ENCODE assay signal across 8 cellular contexts in genomic region chr15:83837946-83838571, GRCh38.
DNase-seq lines count a peak whose midpoint lies in the region; ATAC-seq and TF ChIP-seq lines count a peak whose summit lies in the region.

No MANE protein-coding gene starts in this region.

- H3K9me3 ChIP-seq in tibial nerve (no peaks in the 10 kb centered on the region), transverse colon (no peaks in the 10 kb centered on the region)

- no peak for DNase-seq in AG09309 (ENCODE audit: low read depth)
- DNase-seq in GM13976 (ENCODE audit: low spot score), result peak; percentile 13
- peak; percentile 29 for DNase-seq in SK-N-DZ (ENCODE audit: low spot score)
- peak; percentile 57 for DNase-seq in left ventricle myocardium superior
- DNase-seq in tibial nerve (ENCODE audit: low spot score in 2 of 2), result no peak
- DNase-seq in T1000 (lab: John Stamatoyannopoulos, UW), result no peak
- no peak for DNase-seq in transverse colon

- peak; percentile 22 for TF ChIP-seq CTCF in AG09309 (IDR thresholded peaks at IDR 0.05; ENCODE audit: control insufficient read depth, insufficient read depth, low read depth, low read length, missing control alignments)
- TF ChIP-seq CTCF in GM13976 (IDR thresholded peaks at IDR 0.05; ENCODE audit: borderline replicate concordance, control extremely low read depth, extremely low read depth, insufficient read depth, missing control alignments), result peak; percentile 35
- peak in 3 of 5 experiments; percentile 35 to 46 (median 38) for TF ChIP-seq CTCF in tibial nerve (IDR thresholded peaks at IDR 0.05)
- TF ChIP-seq CTCF in transverse colon (IDR thresholded peaks at IDR 0.05), result peak in 2 of 5 experiments; percentile 18

- WGBS in tibial nerve, 2 donors, result 23 to 24% methylated on average over 8 of the region's 8 CpGs
- 4 to 21% methylated on average over 2 to 8 of the region's 8 CpGs for WGBS in transverse colon (ENCODE audit: low coverage in 1 of 2), 2 donors

- H3K36me3 ChIP-seq in tibial nerve (no peaks in the 10 kb centered on the region), transverse colon (no peaks in the 10 kb centered on the region)

- H3K27ac ChIP-seq in tibial nerve, result no peak overlapping the region
- no peak overlapping the region for H3K27ac ChIP-seq in transverse colon

- TF ChIP-seq POLR2A in tibial nerve (IDR thresholded peaks at IDR 0.05), result no peak
- TF ChIP-seq POLR2A in transverse colon (IDR thresholded peaks at IDR 0.05), result no peak

- intact Hi-C loops in left ventricle myocardium superior (cut with micrococcal nuclease) (no loop called here), transverse colon (cut with DNase I; ENCODE audit: low total_unique reads) (no loop called here)

- TF ChIP-seq EP300 in tibial nerve (IDR thresholded peaks at IDR 0.05) (no peak), transverse colon (IDR thresholded peaks at IDR 0.05; ENCODE audit: low read depth) (no peak)

- H3K4me1 ChIP-seq in tibial nerve (peaks cover 0 to 7% (median 0%) of the 10 kb centered on the region in 4 donors), transverse colon (peaks cover 0 to 3% (median 1%) of the 10 kb centered on the region in 4 donors)

- H3K4me3 ChIP-seq in AG09309 (ENCODE audit: control insufficient read depth, low read depth, low read length) (no peak overlapping the region), tibial nerve (no peak overlapping the region), transverse colon (no peak overlapping the region)

- H3K27me3 ChIP-seq in tibial nerve (no peaks in the 10 kb centered on the region), transverse colon (no peaks in the 10 kb centered on the region)

- ATAC-seq in left ventricle myocardium superior (peak; percentile 64), GM21360 (IDR thresholded peaks at IDR 0.05; ENCODE audit: unreplicated experiment) (no peak)

- in situ Hi-C loops in GM13976 (cut with MboI; ENCODE audit: low sequenced_read_pairs, unreplicated experiment) (no loop called here), transverse colon (cut with MboI; ENCODE audit: low pct_ligation_motif_present in 1 of 4, low pct_unique_long_range_greater_than_20kb in 1 of 4, low sequenced_read_pairs in 3 of 4) (no loop called here)

Comparison
In these comparisons a context has a peak if more than half of its experiments do, and no peak if none do; other contexts are left out.
1. DNase-seq: peak in GM13976 (single experiment), SK-N-DZ (single experiment) and left ventricle myocardium superior (single experiment); none in AG09309 (single experiment), tibial nerve (0 of 2), T1000 (single experiment) and transverse colon (single experiment).